In genomic region chr7:24965831-24966708, GRCh38 we compare ENCODE assay signal across 1 cellular context.
TF ChIP-seq lines count a peak whose summit lies in the region.

No MANE protein-coding gene starts in this region.

TF ChIP-seq in K562, 482 proteins besides CTCF, POLR2A, EP300 and RAD21 (continued from another document):
- TF ChIP-seq RERE (CRISPR knock-in tag; IDR thresholded peaks at IDR 0.05; ENCODE audit: borderline replicate concordance) (no peak), DACH1 (IDR thresholded peaks at IDR 0.05; ENCODE audit: partially characterized antibody) (peak; percentile 47), ZNF212 (CRISPR knock-in tag; IDR thresholded peaks at IDR 0.05) (no peak), ELF1 (tag; IDR thresholded peaks at IDR 0.05) (no peak), ZNF282 (CRISPR knock-in tag; IDR thresholded peaks at IDR 0.05) (no peak), HMBOX1 (IDR thresholded peaks at IDR 0.05) (peak; percentile 91), TEAD4 (IDR thresholded peaks at IDR 0.05; ENCODE audit: low read length) (no peak), TEAD4 (CRISPR knock-in tag; IDR thresholded peaks at IDR 0.05; ENCODE audit: borderline replicate concordance) (no peak), ZNF695 (CRISPR knock-in tag; IDR thresholded peaks at IDR 0.05) (no peak), USF1 (CRISPR knock-in tag; IDR thresholded peaks at IDR 0.05) (no peak), SIN3A (IDR thresholded peaks at IDR 0.05; ENCODE audit: borderline replicate concordance in 2 of 2, control insufficient read depth in 1 of 2, low read depth in 2 of 2, low read length in 2 of 2) (peak in 1 of 2 experiments; percentile 48; a peak in 1 of 4 replicates), ZFP36 (IDR thresholded peaks at IDR 0.05; ENCODE audit: low read depth, low read length, partially characterized antibody) (no peak)
